In the genomic region with DNA sequence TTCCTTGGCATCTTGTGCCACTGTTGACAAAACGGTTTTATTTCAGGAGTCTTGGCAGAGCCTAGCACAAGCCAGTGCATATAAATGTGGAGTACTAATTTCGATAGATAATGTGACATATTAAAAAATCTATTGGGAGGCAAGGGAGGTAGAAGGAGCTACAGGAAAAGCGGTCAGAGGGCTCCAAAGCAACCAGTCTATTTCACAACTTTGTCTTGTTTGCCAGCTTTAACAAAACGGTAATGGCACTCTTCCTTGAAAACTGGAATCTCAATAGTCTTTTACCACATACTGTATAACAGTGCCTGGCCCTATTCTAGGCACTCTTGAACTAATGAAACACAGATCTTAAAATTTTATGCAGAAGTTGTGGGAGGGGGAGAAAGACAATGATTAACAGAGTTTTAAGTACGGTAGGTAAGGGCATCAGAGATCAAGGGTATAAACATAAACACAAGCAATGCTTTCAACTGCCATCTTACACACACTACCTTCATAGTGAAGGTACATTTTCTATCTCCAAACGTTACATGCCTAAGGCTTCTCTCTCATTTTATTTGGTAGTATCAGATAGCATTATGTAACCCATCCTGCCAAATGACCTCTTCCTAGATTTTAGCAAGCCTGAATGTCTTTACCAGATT, we compare ENCODE assay signal across 8 cellular contexts. TPM values are rescaled to one million over a fixed set of nuclear protein-coding genes. Genes with fewer than 3 reads are reported as not detected.
DNase-seq lines count a peak whose midpoint lies in the region; ATAC-seq and TF ChIP-seq lines count a peak whose summit lies in the region.

No MANE protein-coding gene starts in this region.

- peaks cover 50% of the 10 kb centered on the region for H3K4me1 Mint-ChIP-seq in activated CD4-positive, alpha-beta T cell treated with anti-CD3 and anti-CD28 coated beads for 36 hours
- H3K4me1 Mint-ChIP-seq in activated CD8-positive, alpha-beta T cell treated with anti-CD3 and anti-CD28 coated beads for 36 hours (ENCODE audit: low read depth) = peaks cover 54% of the 10 kb centered on the region

- H3K9ac ChIP-seq in iPS-15b (ENCODE audit: low read depth, low read length) = peak overlapping the region; percentile 100

- CTCF ChIA-PET in activated CD4-positive, alpha-beta T cell treated with anti-CD3 and anti-CD28 coated beads for 36 hours (lab: Charles Lee) = interaction anchor here (1.2 to 1.4 kb wide), 2 partner anchors 32 to 38 kb away, joined by 3 to 4 read pairs; no protein-coding TSS in a partner anchor
- CTCF ChIA-PET in activated CD8-positive, alpha-beta T cell treated with anti-CD3 and anti-CD28 coated beads for 36 hours (lab: Charles Lee) = interaction anchor here (1.8 to 2.9 kb wide), 3 partner anchors 32 to 35 kb away, joined by 7 to 31 read pairs (median 9); a partner anchor contains a TSS

- peak overlapping the region; percentile 99 for H3K4me3 ChIP-seq in iPS-15b (ENCODE audit: low read depth, low read length)

- H3K4me1 ChIP-seq in iPS-15b (ENCODE audit: control insufficient read depth, insufficient read depth, low read length) = peaks cover 5% of the 10 kb centered on the region

- no peak for ATAC-seq in activated CD4-positive, alpha-beta T cell treated with anti-CD3 and anti-CD28 coated beads for 36 hours
- ATAC-seq in activated CD8-positive, alpha-beta T cell treated with anti-CD3 and anti-CD28 coated beads for 36 hours = no peak
- ATAC-seq in HG02884 (IDR thresholded peaks at IDR 0.05; ENCODE audit: unreplicated experiment) = no peak
- no peak for ATAC-seq in GM19455 (IDR thresholded peaks at IDR 0.05; ENCODE audit: unreplicated experiment)

- no peaks in the 10 kb centered on the region for H3K9me3 ChIP-seq in iPS-15b (ENCODE audit: control insufficient read depth, insufficient read depth, low read length)

- DNase-seq in activated CD4-positive, alpha-beta T cell treated with anti-CD3 and anti-CD28 coated beads for 36 hours = no peak
- no peak for DNase-seq in activated CD4-positive, alpha-beta T cell treated with anti-CD3 and anti-CD28 coated beads for 1 hour
- no peak for DNase-seq in activated CD8-positive, alpha-beta T cell treated with anti-CD3 and anti-CD28 coated beads for 36 hours
- DNase-seq in superior temporal gyrus (ENCODE audit: extremely low spot score) (peak; percentile 49), GM13976 (ENCODE audit: low spot score) (no peak)

- intact Hi-C loops in activated CD4-positive, alpha-beta T cell treated with anti-CD3 and anti-CD28 coated beads for 36 hours (cut with DNase I, micrococcal nuclease) = loop anchor here (10.0 kb wide), 2 partner anchors 51 to 1821 kb away; a partner anchor contains a TSS
- intact Hi-C loops in activated CD8-positive, alpha-beta T cell treated with anti-CD3 and anti-CD28 coated beads for 36 hours (cut with micrococcal nuclease) = loop anchor here (10.0 kb wide), 2 partner anchors 51 to 211 kb away; no protein-coding TSS in a partner anchor

- H3K27me3 Mint-ChIP-seq in activated CD4-positive, alpha-beta T cell treated with anti-CD3 and anti-CD28 coated beads for 36 hours = no peaks in the 10 kb centered on the region
- no peaks in the 10 kb centered on the region for H3K27me3 Mint-ChIP-seq in activated CD8-positive, alpha-beta T cell treated with anti-CD3 and anti-CD28 coated beads for 36 hours

- no peaks in the 10 kb centered on the region for H3K27me3 ChIP-seq in iPS-15b (ENCODE audit: control insufficient read depth, insufficient read depth, low read length)

- H3K36me3 ChIP-seq in iPS-15b (ENCODE audit: control insufficient read depth, insufficient read depth, low read length) = peaks cover 15% of the 10 kb centered on the region

- in situ Hi-C loops in GM13976 (cut with MboI; ENCODE audit: low sequenced_read_pairs, unreplicated experiment) = loop anchor here (5.0 kb wide), 1 partner anchor 34 kb away; a partner anchor contains a TSS

- POLR2A ChIA-PET in activated CD4-positive, alpha-beta T cell treated with anti-CD3 and anti-CD28 coated beads for 36 hours (lab: Charles Lee) = interaction anchor here (0.5 to 5.4 kb wide), 4 partner anchors 28 to 82 kb away, joined by 3 to 265 read pairs (median 6); a partner anchor contains a TSS
- POLR2A ChIA-PET in activated CD8-positive, alpha-beta T cell treated with anti-CD3 and anti-CD28 coated beads for 36 hours (lab: Charles Lee) = interaction anchor here (0.6 to 10.8 kb wide), 8 partner anchors 11 to 84 kb away, joined by 3 to 913 read pairs (median 6); a partner anchor contains a TSS

- H3K36me3 Mint-ChIP-seq in activated CD4-positive, alpha-beta T cell treated with anti-CD3 and anti-CD28 coated beads for 36 hours (ENCODE audit: low read depth) = peaks cover 68% of the 10 kb centered on the region
- H3K36me3 Mint-ChIP-seq in activated CD8-positive, alpha-beta T cell treated with anti-CD3 and anti-CD28 coated beads for 36 hours (ENCODE audit: low read depth) = peaks cover 71% of the 10 kb centered on the region

- no peak for TF ChIP-seq CTCF in activated CD8-positive, alpha-beta T cell treated with anti-CD3 and anti-CD28 coated beads for 36 hours (IDR thresholded peaks at IDR 0.05)
- TF ChIP-seq CTCF in GM13976 (IDR thresholded peaks at IDR 0.05; ENCODE audit: borderline replicate concordance, control extremely low read depth, extremely low read depth, insufficient read depth, missing control alignments) = no peak

- H3K27ac Mint-ChIP-seq in activated CD4-positive, alpha-beta T cell treated with anti-CD3 and anti-CD28 coated beads for 36 hours = peak overlapping the region; percentile 93
- peak overlapping the region; percentile 94 for H3K27ac Mint-ChIP-seq in activated CD8-positive, alpha-beta T cell treated with anti-CD3 and anti-CD28 coated beads for 36 hours

- peak overlapping the region; percentile 90 for H3K4me3 Mint-ChIP-seq in activated CD4-positive, alpha-beta T cell treated with anti-CD3 and anti-CD28 coated beads for 36 hours
- H3K4me3 Mint-ChIP-seq in activated CD8-positive, alpha-beta T cell treated with anti-CD3 and anti-CD28 coated beads for 36 hours = peak overlapping the region; percentile 94

- H3K9me3 Mint-ChIP-seq in activated CD4-positive, alpha-beta T cell treated with anti-CD3 and anti-CD28 coated beads for 36 hours (ENCODE audit: low read depth) = no peaks in the 10 kb centered on the region
- no peaks in the 10 kb centered on the region for H3K9me3 Mint-ChIP-seq in activated CD8-positive, alpha-beta T cell treated with anti-CD3 and anti-CD28 coated beads for 36 hours

RNA-seq across cellular contexts. Expression of a gene that starts 33.5 kb away (rescaled TPM):
- total RNA-seq in activated CD4-positive, alpha-beta T cell treated with anti-CD3 and anti-CD28 coated beads for 36 hours = 100 to 1,000 TPM; 156 to 191 TPM
- total RNA-seq in activated CD8-positive, alpha-beta T cell treated with anti-CD3 and anti-CD28 coated beads for 36 hours = 100 to 1,000 TPM; 167 to 179 TPM
